Comparison of ENCODE assay signal across 22 cellular contexts in the genomic region with DNA sequence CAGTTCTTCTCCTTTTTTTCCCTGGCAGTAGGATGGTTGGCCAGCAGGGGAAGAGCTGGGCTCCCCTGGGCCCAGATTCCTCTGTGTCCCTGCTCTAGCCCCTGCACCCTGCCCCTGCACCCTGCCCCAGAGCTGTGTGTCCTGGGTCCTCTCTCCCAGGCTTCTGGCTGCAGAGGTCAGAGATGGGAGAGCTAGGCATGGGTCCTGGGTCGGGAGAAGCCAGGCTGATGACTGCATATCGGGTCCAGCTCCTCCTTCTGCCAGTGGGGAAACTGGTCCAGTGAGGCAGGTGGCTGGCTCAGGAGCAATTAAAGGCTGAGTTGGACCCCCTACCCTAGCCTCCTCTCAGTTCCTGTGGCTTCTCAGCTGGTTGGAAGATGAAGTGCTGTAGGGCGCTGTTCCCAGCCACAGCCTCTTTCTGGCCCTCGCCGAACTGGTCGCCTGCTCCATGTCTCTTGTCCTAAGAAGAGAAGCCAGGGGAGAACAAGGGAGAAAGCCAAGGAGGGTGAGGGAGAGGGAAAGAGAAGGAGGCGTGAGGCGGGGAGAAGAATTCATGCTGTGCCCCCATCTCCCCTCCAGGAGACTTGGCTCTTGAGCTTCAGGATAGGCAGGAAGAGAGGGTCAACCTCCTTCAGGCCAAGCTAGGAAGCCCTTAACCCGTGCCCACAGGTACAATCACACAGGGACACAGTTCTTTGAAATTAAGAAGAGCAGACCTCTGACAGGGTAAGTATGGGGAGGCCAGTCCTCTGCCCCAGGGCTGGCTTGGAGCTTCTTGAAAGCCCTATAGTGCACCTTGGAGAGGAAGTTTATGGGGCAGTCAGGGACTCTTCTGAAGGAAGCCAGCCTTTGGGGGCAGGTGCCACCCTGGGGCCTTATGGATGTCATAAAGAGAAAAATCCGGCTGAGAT. TPM values are rescaled to one million over a fixed set of nuclear protein-coding genes. Genes with fewer than 3 reads are reported as not detected.
DNase-seq lines count a peak whose midpoint lies in the region; ATAC-seq and TF ChIP-seq lines count a peak whose summit lies in the region.
"Had no signal": no experiment of that assay in that cellular context is flagged by ENCODE, and none has a peak within 500 bp of the region (broad histone marks: within the 10 kb centered on the region; RNA-seq: fewer than 3 reads in every experiment).

No MANE protein-coding gene starts in this region.

- no peak overlapping the region for H4K91ac ChIP-seq in neuronal stem cell (ENCODE audit: low read depth, low read length, poor library complexity)

- H3K27me3 ChIP-seq in Peyer's patch: no peaks in the 10 kb centered on the region
- H3K27me3 ChIP-seq in endodermal cell (ENCODE audit: control insufficient read depth, insufficient read depth, low read length, poor library complexity, severe bottlenecking): no peaks in the 10 kb centered on the region
- H3K27me3 ChIP-seq in neuronal stem cell (ENCODE audit: control insufficient read depth in 3 of 3, insufficient read depth in 3 of 3, low read depth in 1 of 3, low read length in 3 of 3): no peaks in the 10 kb centered on the region

- H3K23ac ChIP-seq in neuronal stem cell (ENCODE audit: low read depth, low read length, poor library complexity): no peak overlapping the region

- H2BK120ac ChIP-seq in neuronal stem cell (ENCODE audit: low read depth, low read length): no peak overlapping the region

- no peaks in the 10 kb centered on the region for H3K79me1 ChIP-seq in neuronal stem cell (ENCODE audit: low read depth, low read length)

- H3K14ac ChIP-seq in neuronal stem cell (ENCODE audit: low read length): peak overlapping the region; percentile 14

- H3K27me3 Mint-ChIP-seq in CD14-positive monocyte (ENCODE audit: low read depth in 3 of 3): peaks cover 0 to 1% (median 0%) of the 10 kb centered on the region in 3 donors
- peaks cover 9% of the 10 kb centered on the region for H3K27me3 Mint-ChIP-seq in endodermal cell (ENCODE audit: insufficient read depth)

- H2BK15ac ChIP-seq in neuronal stem cell (ENCODE audit: low read length): no peak overlapping the region

- H2BK5ac ChIP-seq in neuronal stem cell (ENCODE audit: low read length): peak overlapping the region; percentile 62

- H2BK12ac ChIP-seq in neuronal stem cell (ENCODE audit: low read length): no peak overlapping the region

- peaks cover 0 to 21% (median 3%) of the 10 kb centered on the region in 4 donors for H3K4me1 ChIP-seq in Peyer's patch
- peaks cover 6% of the 10 kb centered on the region for H3K4me1 ChIP-seq in endodermal cell (ENCODE audit: control insufficient read depth, insufficient read depth, low read length)
- H3K4me1 ChIP-seq in neuronal stem cell (ENCODE audit: control insufficient read depth in 2 of 2, insufficient read depth in 1 of 2, low read depth in 1 of 2, low read length in 2 of 2): peaks cover 16 to 19% of the 10 kb centered on the region in 2 donors

- H3K9me3 Mint-ChIP-seq in CD14-positive monocyte (peaks cover 0 to 2% (median 0%) of the 10 kb centered on the region in 7 donors), endodermal cell (no peaks in the 10 kb centered on the region)
- H3K9me3 Mint-ChIP-seq: nephron progenitor cell; T-helper 1 cell treated with Interleukin-12 subunit alpha and Interleukin-12 subunit beta and Interleukin-4 antibody, amounts not matched to agents 30 μg/mL and 1 μg/mL, for 36 hours had no signal

- ATAC-seq in HG03039 (IDR thresholded peaks at IDR 0.05; ENCODE audit: unreplicated experiment): no peak

- peak overlapping the region in 6 of 7 donors; percentile 10 to 96 (median 66) for H3K27ac Mint-ChIP-seq in CD14-positive monocyte
- H3K27ac Mint-ChIP-seq in endodermal cell: no peak overlapping the region
- H3K27ac Mint-ChIP-seq: T-helper 1 cell treated with Interleukin-12 subunit alpha and Interleukin-12 subunit beta and Interleukin-4 antibody, amounts not matched to agents 30 μg/mL and 1 μg/mL, for 36 hours had no signal

- 92 to 94% methylated on average over 5 to 10 of the region's 10 CpGs for WGBS in endodermal cell (ENCODE audit: insufficient coverage in 1 of 2, insufficient read length in 1 of 2), 2 experiments
- WGBS in neuronal stem cell (ENCODE audit: extremely low coverage in 2 of 2, insufficient read length in 2 of 2, insufficient replicate concordance in 1 of 2), 2 donors: no CpG with 5 or more reads among the region's 10 CpGs

- H3K4ac ChIP-seq in neuronal stem cell (ENCODE audit: low read length): no peak overlapping the region

- H3K9ac ChIP-seq in endodermal cell (ENCODE audit: extremely low read depth, low read length, poor library complexity, severe bottlenecking): no peak overlapping the region
- H3K9ac ChIP-seq in neuronal stem cell (ENCODE audit: low read depth, low read length, poor library complexity): no peak overlapping the region
- H3K9ac ChIP-seq: GM23248 had no signal

- H3K4me3 ChIP-seq in Peyer's patch (no peak overlapping the region), endodermal cell (ENCODE audit: low read length) (no peak overlapping the region), neuronal stem cell (ENCODE audit: low read length in 2 of 2) (no peak overlapping the region)
- H3K4me3 ChIP-seq: GM23248 had no signal

- H3K36me3 Mint-ChIP-seq in CD14-positive monocyte: peaks cover 10 to 18% of the 10 kb centered on the region in 2 donors
- no peaks in the 10 kb centered on the region for H3K36me3 Mint-ChIP-seq in endodermal cell (ENCODE audit: low read depth)

- no peak overlapping the region for H3K18ac ChIP-seq in neuronal stem cell (ENCODE audit: low read length)

- DNase-seq in CD14-positive monocyte (ENCODE audit: low spot score): no peak
- peak in 2 of 3 donors; percentile 4 to 42 for DNase-seq in Peyer's patch
- DNase-seq in endodermal cell: peak; percentile 45
- no peak for DNase-seq in neuronal stem cell (ENCODE audit: low spot score)
- no peak for DNase-seq in NCI-H526 treated with DMSO at 0.1 percent for 48 hours (lab: John Stamatoyannopoulos, UW)
- no peak for DNase-seq in hypothalamus (lab: John Stamatoyannopoulos, UW)
- no peak for DNase-seq in GM10266 (ENCODE audit: extremely low spot score)
- DNase-seq: activated CD4-positive, CD25-positive, alpha-beta regulatory T cell treated with anti-CD3 and anti-CD28 coated beads, Interleukin-2, amount 50 U/mL, for 72 hours; caudate nucleus; GM23248; KBM-7; NCI-H1092 treated with DMSO at 0.1 percent for 48 hours; NCI-H2171 treated with DMSO at 0.1 percent for 48 hours; nephron progenitor cell; substantia nigra had no signal

- H2AK5ac ChIP-seq in neuronal stem cell (ENCODE audit: low read depth, low read length): no peak overlapping the region

- no peak overlapping the region for H3K27ac ChIP-seq in Peyer's patch
- no peak overlapping the region for H3K27ac ChIP-seq in endodermal cell (ENCODE audit: low read depth, low read length)
- H3K27ac ChIP-seq in neuronal stem cell (replicated peaks; ENCODE audit: low read length): no peak overlapping the region
- H3K27ac ChIP-seq: GM23248, HL-60 had no signal

- H3K4me1 Mint-ChIP-seq in CD14-positive monocyte (peaks cover 73% of the 10 kb centered on the region), endodermal cell (peaks cover 18% of the 10 kb centered on the region)

- no peaks in the 10 kb centered on the region for H3K9me3 ChIP-seq in Peyer's patch
- no peaks in the 10 kb centered on the region for H3K9me3 ChIP-seq in endodermal cell (ENCODE audit: control insufficient read depth, low read length)
- no peaks in the 10 kb centered on the region for H3K9me3 ChIP-seq in neuronal stem cell (replicated peaks in 1 of 2; ENCODE audit: control insufficient read depth in 2 of 2, insufficient read depth in 1 of 2, low read depth in 1 of 2, low read length in 2 of 2)

- H3K4me3 Mint-ChIP-seq in CD14-positive monocyte (no peak overlapping the region), endodermal cell (no peak overlapping the region)
- H3K4me3 Mint-ChIP-seq: nephron progenitor cell; T-helper 1 cell treated with Interleukin-12 subunit alpha and Interleukin-12 subunit beta and Interleukin-4 antibody, amounts not matched to agents 30 μg/mL and 1 μg/mL, for 36 hours had no signal

- H2AFZ ChIP-seq in neuronal stem cell (ENCODE audit: low read length): no peak overlapping the region
- H2AFZ ChIP-seq: GM23248 had no signal

- H3K36me3 ChIP-seq in Peyer's patch (no peaks in the 10 kb centered on the region), endodermal cell (ENCODE audit: control insufficient read depth, insufficient read depth, low read length) (no peaks in the 10 kb centered on the region), neuronal stem cell (replicated peaks in 1 of 2; ENCODE audit: control insufficient read depth in 2 of 2, insufficient read depth in 2 of 2, low read length in 2 of 2) (peaks cover 10 to 48% of the 10 kb centered on the region in 2 donors)

- no peak for TF ChIP-seq POLR2A in Peyer's patch (IDR thresholded peaks at IDR 0.05)

- no peak overlapping the region for H3K4me2 ChIP-seq in neuronal stem cell (ENCODE audit: insufficient read depth, low read length, poor library complexity, severe bottlenecking)

- TF ChIP-seq CTCF in CD14-positive monocyte (IDR thresholded peaks at IDR 0.05) (no peak), Peyer's patch (IDR thresholded peaks at IDR 0.05) (no peak), endodermal cell (conservative IDR thresholded peaks at IDR 0.05) (peak; percentile 43), GM10266 (IDR thresholded peaks at IDR 0.05; ENCODE audit: control insufficient read depth, insufficient read depth, low read depth, missing control alignments) (no peak)

- H4K8ac ChIP-seq in neuronal stem cell (ENCODE audit: low read depth, low read length): no peak overlapping the region

- intact Hi-C loops in CD14-positive monocyte (cut with micrococcal nuclease): loop anchor here in 1 of 2 donors (5.0 kb wide), 1 partner anchor 48 kb away; no protein-coding TSS in a partner anchor

RNA-seq across cellular contexts. Expression of a gene that starts 9.5 kb away (rescaled TPM):
- polyA plus RNA-seq in CD14-positive monocyte: 1 to 10 TPM; 2.5 to 3.3 TPM
- total RNA-seq in Peyer's patch (10 to 100 TPM in 1 of 4 donors, 1 to 10 TPM in 3; 1.6 to 33.0 (median 3.2) TPM), endodermal cell (10 to 100 TPM; 10.3 to 19.8 TPM)
- 39.3 TPM for polyA plus RNA-seq in endodermal cell (2013, experiment 1 of 2)
- 42.6 TPM for polyA plus RNA-seq in endodermal cell (2013, experiment 2 of 2)
- 29.4 TPM for polyA plus RNA-seq in neuronal stem cell (2013, experiment 1 of 2)
- 30.2 TPM for polyA plus RNA-seq in neuronal stem cell (2013, experiment 2 of 2)

RNA-seq across cellular contexts. Expression of a gene that starts 41.9 kb away (rescaled TPM):
- 1 to 10 TPM; 8.1 to 8.5 TPM for polyA plus RNA-seq in CD14-positive monocyte
- total RNA-seq in Peyer's patch: 10 to 100 TPM in 3 of 4 donors, 1 to 10 TPM in 1; 9.8 to 15.7 (median 13.0) TPM
- 10 to 100 TPM; 21.5 to 32.5 TPM for total RNA-seq in endodermal cell
- polyA plus RNA-seq in endodermal cell (2013, experiment 1 of 2): 26.1 TPM
- 22.1 TPM for polyA plus RNA-seq in endodermal cell (2013, experiment 2 of 2)
- 14.7 TPM for polyA plus RNA-seq in neuronal stem cell (2013, experiment 1 of 2)
- polyA plus RNA-seq in neuronal stem cell (2013, experiment 2 of 2): 13.5 TPM

RNA-seq across cellular contexts. Expression of a gene that starts 55.4 kb away (rescaled TPM):
- under 1 TPM in 1 of 2 donors, not detected in 1; 0.24 TPM for polyA plus RNA-seq in CD14-positive monocyte
- total RNA-seq in Peyer's patch (not detected), endodermal cell (not detected)
- not detected for polyA plus RNA-seq in endodermal cell (2013, experiment 1 of 2)
- not detected for polyA plus RNA-seq in endodermal cell (2013, experiment 2 of 2)
- not detected for polyA plus RNA-seq in neuronal stem cell (2013, experiment 1 of 2)
- not detected for polyA plus RNA-seq in neuronal stem cell (2013, experiment 2 of 2)
- total RNA-seq: fibroblast of villous mesenchyme, GM23248, lung microvascular endothelial cell, renal cortical epithelial cell had no signal
- polyA plus RNA-seq: adipose tissue, GM23248 had no signal

Comparison
In these comparisons a context has a peak if more than half of its experiments do, and no peak if none do; other contexts are left out.
1. DNase-seq: peak in Peyer's patch (2 of 3) and endodermal cell (single experiment); none in CD14-positive monocyte (single experiment), neuronal stem cell (single experiment), NCI-H526 treated with DMSO at 0.1 percent for 48 hours (single experiment), hypothalamus (0 of 51) and GM10266 (single experiment).